Comparison of ENCODE assay signal across 16 cellular contexts in genomic region chr10:98338318-98338717, GRCh38.
DNase-seq lines count a peak whose midpoint lies in the region; ATAC-seq and TF ChIP-seq lines count a peak whose summit lies in the region.
"Had no signal": no experiment of that assay in that cellular context is flagged by ENCODE, and none has a peak within 500 bp of the region (broad histone marks: within the 10 kb centered on the region; RNA-seq: fewer than 3 reads in every experiment).

No MANE protein-coding gene starts in this region.

- no peak for ATAC-seq in HG03469 (IDR thresholded peaks at IDR 0.05; ENCODE audit: unreplicated experiment)
- ATAC-seq: activated CD4-positive, alpha-beta T cell treated with anti-CD3 and anti-CD28 coated beads for 36 hours; activated naive CD4-positive, alpha-beta T cell treated with anti-CD3 and anti-CD28 coated beads, Interleukin-2, amount 50 U/mL, for 72 hours; left colon; upper lobe of right lung had no signal

- no peaks in the 10 kb centered on the region for H3K27me3 ChIP-seq in Peyer's patch
- H3K27me3 ChIP-seq: upper lobe of right lung had no signal

- H3K36me3 ChIP-seq in Peyer's patch: no peaks in the 10 kb centered on the region
- H3K36me3 ChIP-seq: spleen, upper lobe of right lung had no signal

- no peaks in the 10 kb centered on the region for H3K4me1 ChIP-seq in Peyer's patch
- H3K4me1 ChIP-seq: upper lobe of right lung had no signal

- intact Hi-C loops in cardiac septum (cut with DNase I): no loop called here

- no peak overlapping the region for H3K4me3 ChIP-seq in cardiac fibroblast (replicated peaks in 1 of 2; ENCODE audit: low read depth in 2 of 2, low read length in 2 of 2)
- no peak overlapping the region for H3K4me3 ChIP-seq in Peyer's patch
- H3K4me3 ChIP-seq: spleen, upper lobe of right lung had no signal

- no peak for TF ChIP-seq POLR2A in Peyer's patch (IDR thresholded peaks at IDR 0.05)

- no peak overlapping the region for H3K27ac ChIP-seq in Peyer's patch
- H3K27ac ChIP-seq: spleen, upper lobe of right lung had no signal

- TF ChIP-seq CTCF in cardiac fibroblast (IDR thresholded peaks at IDR 0.05; ENCODE audit: low read depth, low read length) (no peak), Peyer's patch (IDR thresholded peaks at IDR 0.05) (no peak)

- DNase-seq in OCI-M1 (lab: John Stamatoyannopoulos, UW) (peak; percentile 16), cardiac fibroblast (ENCODE audit: low read depth in 2 of 2) (peak; percentile 38 to 43), cardiac septum (ENCODE audit: low spot score) (peak; percentile 27), stromal cell of bone marrow (ENCODE audit: low read depth) (peak; percentile 78), Peyer's patch (no peak)
- DNase-seq in activated T-cell treated with anti-CD3 and anti-CD28 coated beads, Interleukin-2, amount 50 U/mL, for 1 hour: no peak
- DNase-seq: activated CD4-positive, alpha-beta T cell treated with anti-CD3 and anti-CD28 coated beads for 36 hours; DND-41; glutamatergic neuron; left colon; NCI-H524; nephron progenitor cell; spleen; upper lobe of right lung had no signal

- no peaks in the 10 kb centered on the region for H3K9me3 ChIP-seq in Peyer's patch
- H3K9me3 ChIP-seq: spleen, upper lobe of right lung had no signal

Comparison
In these comparisons a context has a peak if more than half of its experiments do, and no peak if none do; other contexts are left out.
1. DNase-seq: peak in OCI-M1 (single experiment), cardiac fibroblast (2 of 2), cardiac septum (single experiment) and stromal cell of bone marrow (single experiment); none in activated T-cell treated with anti-CD3 and anti-CD28 coated beads, Interleukin-2, amount 50 U/mL, for 1 hour (single experiment) and Peyer's patch (0 of 3).